8 cellular contexts compared by ENCODE assay signal in genomic region chr3:184813357-184813756, GRCh38. TPM values are rescaled to one million over a fixed set of nuclear protein-coding genes. Genes with fewer than 3 reads are reported as not detected.
DNase-seq lines count a peak whose midpoint lies in the region; ATAC-seq, FAIRE-seq and TF ChIP-seq lines count a peak whose summit lies in the region.

No MANE protein-coding gene starts in this region.

- peaks cover 16% of the 10 kb centered on the region for H3K36me3 Mint-ChIP-seq in HFFc6 (ENCODE audit: low read depth)
- H3K36me3 Mint-ChIP-seq in naive thymus-derived CD4-positive, alpha-beta T cell = peaks cover 11 to 28% (median 18%) of the 10 kb centered on the region in 5 donors

- H3K9me3 Mint-ChIP-seq in HFFc6 = no peaks in the 10 kb centered on the region
- peaks cover 0 to 5% (median 0%) of the 10 kb centered on the region in 11 donors for H3K9me3 Mint-ChIP-seq in naive thymus-derived CD4-positive, alpha-beta T cell

- peak; percentile 51 for FAIRE-seq in K562 (lab: Jason Lieb, UNC)

- H3K27me3 Mint-ChIP-seq in HFFc6 (ENCODE audit: insufficient read depth) = no peaks in the 10 kb centered on the region
- H3K27me3 Mint-ChIP-seq in naive thymus-derived CD4-positive, alpha-beta T cell = peaks cover 0 to 3% (median 0%) of the 10 kb centered on the region in 5 donors

- ATAC-seq in K562 = no peak
- ATAC-seq in naive thymus-derived CD4-positive, alpha-beta T cell = no peak

- no peak for TF ChIP-seq CTCF in AG10803 (conservative IDR thresholded peaks at IDR 0.05; ENCODE audit: low read length)
- no peak for TF ChIP-seq CTCF in HFFc6 (IDR thresholded peaks at IDR 0.05)
- TF ChIP-seq CTCF in K562 (IDR thresholded peaks at IDR 0.05 in 2 of 3, conservative IDR thresholded peaks at IDR 0.05 in 1 of 3; ENCODE audit: insufficient read depth in 2 of 3, low read depth in 1 of 3, low read length in 3 of 3) = no peak

- no peaks in the 10 kb centered on the region for H3K9me1 ChIP-seq in K562 (ENCODE audit: control insufficient read depth, insufficient read depth, low read length)

- 0 out of 4 replicates have a peak overlapping the region, but pooled peaks of 1 of the 2 experiments have one; percentile 77 for H3K9ac ChIP-seq in K562 (ENCODE audit: insufficient read depth in 1 of 2, low read depth in 2 of 2, low read length in 2 of 2)

- POLR2A ChIA-PET in K562 (lab: Yijun Ruan, JAX) = interaction anchor here (1.1 kb wide), 1 partner anchor 10 kb away, joined by 3 read pairs; no protein-coding TSS in a partner anchor
- POLR2A ChIA-PET in naive thymus-derived CD4-positive, alpha-beta T cell (lab: Charles Lee) = interaction anchor here (1.0 to 1.6 kb wide), 4 partner anchors 10 to 252 kb away, joined by 3 to 6 read pairs (median 4); partner anchors contain the start of genes EPHB3 and MAGEF1

- TF ChIP-seq EP300 in K562 (IDR thresholded peaks at IDR 0.05; ENCODE audit: low read length) = no peak

- no peak overlapping the region for H3K27ac ChIP-seq in K562 (ENCODE audit: extremely low read depth, low read depth, low read length)
- peak overlapping the region; percentile 88 for H3K27ac ChIP-seq in naive thymus-derived CD4-positive, alpha-beta T cell (ENCODE audit: low read depth, low read length)

- no peak for TF ChIP-seq POLR2A in K562 (conservative IDR thresholded peaks at IDR 0.05)

- peak overlapping the region; percentile 85 for H3K4me3 ChIP-seq in AG10803 (ENCODE audit: low read length)
- peak overlapping the region; percentile 86 for H3K4me3 ChIP-seq in K562
- H3K4me3 ChIP-seq in naive thymus-derived CD4-positive, alpha-beta T cell (ENCODE audit: low read length) = peak overlapping the region; percentile 94

- peaks cover 28% of the 10 kb centered on the region for H3K79me2 ChIP-seq in K562 (ENCODE audit: control insufficient read depth, insufficient read depth, low read length)

- TF ChIP-seq RAD21 in K562 (CRISPR knock-in tag; conservative IDR thresholded peaks at IDR 0.05 in 1 of 2, IDR thresholded peaks at IDR 0.05 in 1 of 2) = no peak

- H2AFZ ChIP-seq in K562 (ENCODE audit: low read depth, low read length) = no peak overlapping the region

- H3K27ac Mint-ChIP-seq in HFFc6 = no peak overlapping the region
- peak overlapping the region in 7 of 9 donors; percentile 57 to 98 (median 94) for H3K27ac Mint-ChIP-seq in naive thymus-derived CD4-positive, alpha-beta T cell

- CTCF ChIA-PET in K562 (lab: Yijun Ruan, JAX; ENCODE audit: low intra/inter-chr PET ratio) = no interaction called here
- CTCF ChIA-PET in naive thymus-derived CD4-positive, alpha-beta T cell (lab: Charles Lee) = interaction anchor here (1.8 kb wide), 1 partner anchor 10 kb away, joined by 6 read pairs; no protein-coding TSS in a partner anchor

- 51% methylated on average over 3 of the region's 3 CpGs for WGBS in K562 (ENCODE audit: insufficient coverage, low coverage, missing lambda C conversion rate)

- peaks cover 5 to 6% of the 10 kb centered on the region in 2 experiments; a peak in 3 of 5 replicates for H3K4me1 ChIP-seq in K562 (replicated peaks in 1 of 2; ENCODE audit: control insufficient read depth in 2 of 2, insufficient read depth in 2 of 2, low read length in 2 of 2)
- H3K4me1 ChIP-seq in naive thymus-derived CD4-positive, alpha-beta T cell (ENCODE audit: control insufficient read depth in 2 of 2, insufficient read depth in 2 of 2, low read length in 2 of 2) = peaks cover 15 to 51% of the 10 kb centered on the region in 2 donors

- no peaks in the 10 kb centered on the region; the same call in 2 of the 3 replicates for H3K36me3 ChIP-seq in K562 (ENCODE audit: control insufficient read depth, insufficient read depth, low read length)
- H3K36me3 ChIP-seq in naive thymus-derived CD4-positive, alpha-beta T cell (ENCODE audit: control insufficient read depth in 2 of 3, insufficient read depth in 3 of 3, low read length in 3 of 3) = peaks cover 0 to 5% (median 0%) of the 10 kb centered on the region in 3 experiments

- no peaks in the 10 kb centered on the region for H3K27me3 ChIP-seq in K562 (ENCODE audit: control insufficient read depth in 2 of 2, insufficient read depth in 2 of 2, low read length in 2 of 2)
- H3K27me3 ChIP-seq in naive thymus-derived CD4-positive, alpha-beta T cell (ENCODE audit: control insufficient read depth in 2 of 2, insufficient read depth in 2 of 2, low read length in 2 of 2) = no peaks in the 10 kb centered on the region

- H3K4me1 Mint-ChIP-seq in HFFc6 (ENCODE audit: low read depth) = peaks cover 63% of the 10 kb centered on the region
- peaks cover 33 to 71% (median 66%) of the 10 kb centered on the region in 7 donors for H3K4me1 Mint-ChIP-seq in naive thymus-derived CD4-positive, alpha-beta T cell

- intact Hi-C loops in K562 (cut with micrococcal nuclease) = no loop called here
- intact Hi-C loops in naive thymus-derived CD4-positive, alpha-beta T cell (cut with micrococcal nuclease) = loop anchor here (2.0 to 10.0 kb wide), 17 partner anchors 37 to 1971 kb away; partner anchors contain the start of genes DNAJB11 (in 2 of the 2), KLHL24 (in 2 of the 2), PARL (in 2 of the 2) and ABCC5 (in 1 of the 2)

- DNase-seq in AG10803 (ENCODE audit: low read depth) (no peak), HFFc6 (no peak), K562 (ENCODE audit: extremely low read depth in 1 of 4, low spot score in 3 of 4) (no peak), DMS79 treated with DMSO at 0.1 percent for 48 hours (lab: John Stamatoyannopoulos, UW) (no peak), NCI-H1694 (lab: John Stamatoyannopoulos, UW) (no peak), HuH-7.5 (ENCODE audit: low spot score) (no peak), NCI-H748 treated with DMSO at 0.1 percent for 48 hours (lab: John Stamatoyannopoulos, UW) (no peak)
- DNase-seq in naive thymus-derived CD4-positive, alpha-beta T cell = no peak

- H4K20me1 ChIP-seq in K562 (replicated peaks; ENCODE audit: control insufficient read depth, insufficient read depth, low read length) = 0 out of 2 replicates have a peak, but pooled peaks cover 3% of the 10 kb centered on the region

- no TSS peak for BruUV-seq in K562 (replicated peaks; lab: Mats Ljungman, UMichigan)

- in situ Hi-C loops in K562 (cut with MboI) = no loop called here

- no peaks in the 10 kb centered on the region for H3K9me3 ChIP-seq in K562 (replicated peaks; ENCODE audit: control insufficient read depth, insufficient read depth, low read depth, low read length)
- H3K9me3 ChIP-seq in naive thymus-derived CD4-positive, alpha-beta T cell (ENCODE audit: control insufficient read depth in 2 of 3, low read length in 3 of 3) = no peaks in the 10 kb centered on the region

- peak overlapping the region; percentile 83 for H3K4me2 ChIP-seq in K562 (ENCODE audit: insufficient read depth, low read length)

- peak overlapping the region; percentile 98 for H3K4me3 Mint-ChIP-seq in HFFc6
- peak overlapping the region; percentile 87 to 99 (median 96) for H3K4me3 Mint-ChIP-seq in naive thymus-derived CD4-positive, alpha-beta T cell

TF ChIP-seq in K562, 482 proteins besides CTCF, POLR2A, EP300 and RAD21:
- TF ChIP-seq XRCC3 (IDR thresholded peaks at IDR 0.05) = no peak
- TF ChIP-seq ZNF354B (CRISPR knock-in tag; IDR thresholded peaks at IDR 0.05) = peak; percentile 53; the same call in 1 of the 2 replicates
- no peak for TF ChIP-seq E2F4 (CRISPR knock-in tag; IDR thresholded peaks at IDR 0.05; ENCODE audit: low read depth)
- no peak for TF ChIP-seq TEAD4 (IDR thresholded peaks at IDR 0.05; ENCODE audit: low read length)
- TF ChIP-seq TEAD4 (CRISPR knock-in tag; IDR thresholded peaks at IDR 0.05; ENCODE audit: borderline replicate concordance) = no peak
- TF ChIP-seq ZNF507 (tag; conservative IDR thresholded peaks at IDR 0.05) = peak; percentile 87
- TF ChIP-seq IRF2 (CRISPR knock-in tag; IDR thresholded peaks at IDR 0.05) = no peak
- TF ChIP-seq ZNF184 (CRISPR knock-in tag; IDR thresholded peaks at IDR 0.05) = no peak
- TF ChIP-seq HMGN3 (IDR thresholded peaks at IDR 0.05; ENCODE audit: borderline replicate concordance, extremely low read depth, insufficient read length, low read depth, low read length) = no peak

RNA-seq across cellular contexts. Expression of gene VPS8, which starts 1.4 kb away (rescaled TPM):
- total RNA-seq in HFFc6 (2021; fragmentation: NEBNext Ultra II Directional; extraction: Animal tissue kit (Norgen Biotek cat#: 25700)) = 10 to 100 TPM; 26.8 to 34.8 (median 33.0) TPM
- total RNA-seq in K562 (2011; cell fraction: chromatin; rRNA removed; ENCODE audit: low replicate concordance) = 103 and 328 TPM in 2 replicates
- total RNA-seq in K562 (2011; cell fraction: nucleolus; rRNA removed) = 46.2 and 74.2 TPM in 2 replicates
- total RNA-seq in K562 (2011; cell fraction: nucleoplasm; rRNA removed) = 129 and 198 TPM in 2 replicates
- 23.6 and 25.0 TPM in 2 replicates for total RNA-seq in K562 (2014; rRNA removed)
- total RNA-seq in K562 (2014; rRNA removed; fragmentation: Illumina TruSeq; extraction: Trizol) = 35.8 and 38.9 TPM in 2 replicates
- 40.0 and 41.0 TPM in 2 replicates for total RNA-seq in K562 (2015; rRNA removed; fragmentation: Illumina TruSeq; extraction: Trizol)
- 30.2 and 30.8 TPM in 2 replicates for total RNA-seq in K562 (2021)
- 30.6 and 31.5 TPM in 2 replicates for polyA plus RNA-seq in K562 (2011; rRNA removed)
- polyA plus RNA-seq in K562 (2011; cell fraction: cytosol; rRNA removed) = 7.6 and 12.9 TPM in 2 replicates
- polyA plus RNA-seq in K562 (2011; cell fraction: nucleus; rRNA removed) = 52.3 and 82.5 TPM in 2 replicates
- polyA plus RNA-seq in K562 (2012) = 11.9 and 21.8 TPM in 2 replicates
- 20.2 and 23.4 TPM in 2 replicates for polyA plus RNA-seq in K562 (2014; fragmentation: Illumina TruSeq; extraction: Trizol)
- 1 to 10 TPM; 7.2 to 9.4 TPM for polyA plus RNA-seq in K562 (2014; fragmentation: Nextera tagmentation; extraction: Ambion mirVana)
- polyA plus RNA-seq in K562 (2014; rRNA removed) = 21.8 and 28.3 TPM in 2 replicates
- polyA minus RNA-seq in K562 (2011; rRNA and poly(A)+ RNA removed) = 95.2 and 122 TPM in 2 replicates
- polyA minus RNA-seq in K562 (2011; cell fraction: cytosol; rRNA and poly(A)+ RNA removed) = 20.7 and 21.6 TPM in 2 replicates
- polyA minus RNA-seq in K562 (2011; cell fraction: nucleus; rRNA and poly(A)+ RNA removed) = 103 and 159 TPM in 2 replicates
- total RNA-seq in naive thymus-derived CD4-positive, alpha-beta T cell = 100 to 1,000 TPM in 3 of 5 experiments, 10 to 100 TPM in 2; 77.9 to 119 (median 106) TPM
- polyA plus RNA-seq in naive thymus-derived CD4-positive, alpha-beta T cell = 10 to 100 TPM; 31.8 to 44.3 TPM
